In genomic region chr6:42707595-42707994, GRCh38 we compare ENCODE assay signal across 34 cellular contexts. TPM values are rescaled to one million over a fixed set of nuclear protein-coding genes. Genes with fewer than 3 reads are reported as not detected.
"Had no signal": no experiment of that assay in that cellular context is flagged by ENCODE, and none has a peak within 500 bp of the region (broad histone marks: within the 10 kb centered on the region; RNA-seq: fewer than 3 reads in every experiment).

No MANE protein-coding gene starts in this region.

- H3K9me3 Mint-ChIP-seq: activated B cell treated with CpG ODN at 0.5 μM for 24 hours; central memory CD8-positive, alpha-beta T cell; effector memory CD8-positive, alpha-beta T cell had no signal

- H3K4me3 Mint-ChIP-seq: activated B cell treated with CpG ODN at 0.5 μM for 24 hours; activated CD8-positive, alpha-beta T cell treated with anti-CD3 and anti-CD28 coated beads for 36 hours; activated T-cell treated with anti-CD3 and anti-CD28 coated beads, Interleukin-2, amount 50 U/mL, for 4 hours; activated T-helper 1 cell treated with anti-CD3 and anti-CD28 coated beads, Interleukin-12 subunit alpha, Interleukin-12 subunit beta, Interleukin-2, Interleukin-4 antibody, amounts not matched to agents 30 ng/mL and 10 ng/mL and 1 ng/mL, durations not matched to agents 14 hours and 24 hours and 36 hours; central memory CD8-positive, alpha-beta T cell; effector memory CD8-positive, alpha-beta T cell; T-helper 17 cell; T-helper 2 cell treated with Interferon-gamma antibody and Interleukin-4, amounts not matched to agents 5 μg/mL and 100 μg/mL, for 36 hours had no signal

- H3K27me3 Mint-ChIP-seq: activated B cell treated with CpG ODN at 0.5 μM for 24 hours; activated CD8-positive, alpha-beta T cell treated with anti-CD3 and anti-CD28 coated beads for 36 hours; central memory CD8-positive, alpha-beta T cell had no signal

- H3K27ac Mint-ChIP-seq: activated B cell treated with CpG ODN at 0.5 μM for 24 hours; activated CD8-positive, alpha-beta T cell treated with anti-CD3 and anti-CD28 coated beads for 36 hours; activated T-helper 1 cell treated with anti-CD3 and anti-CD28 coated beads, Interleukin-12 subunit alpha, Interleukin-12 subunit beta, Interleukin-2, Interleukin-4 antibody, amounts not matched to agents 30 ng/mL and 10 ng/mL and 1 ng/mL, durations not matched to agents 14 hours and 24 hours and 36 hours; effector memory CD8-positive, alpha-beta T cell; T-helper 17 cell; T-helper 2 cell treated with Interferon-gamma antibody and Interleukin-4, amounts not matched to agents 5 μg/mL and 100 μg/mL, for 36 hours had no signal

- DNase-seq: activated B cell treated with CpG ODN at 0.5 μM for 24 hours; activated CD4-positive, alpha-beta T cell treated with anti-CD3 and anti-CD28 coated beads for 48 hours; activated CD4-positive, alpha-beta T cell treated with anti-CD3 and anti-CD28 coated beads, Interleukin-2, amount 50 U/mL, for 1 hour; activated CD4-positive, alpha-beta T cell treated with anti-CD3 and anti-CD28 coated beads, Interleukin-2, amount 50 U/mL, for 48 hours; activated CD8-positive, alpha-beta memory T cell treated with anti-CD3 and anti-CD28 coated beads for 24 hours; activated CD8-positive, alpha-beta memory T cell treated with anti-CD3 and anti-CD28 coated beads, Interleukin-2, amount 50 U/mL, for 4 hours; activated CD8-positive, alpha-beta T cell treated with anti-CD3 and anti-CD28 coated beads for 36 hours; activated gamma-delta T cell; activated naive CD4-positive, alpha-beta T cell treated with anti-CD3 and anti-CD28 coated beads, Interleukin-2, amount 50 U/mL, for 16 hours; activated naive CD4-positive, alpha-beta T cell treated with Interleukin-2 at 50 U/mL for 16 hours; activated T-cell treated with anti-CD3 and anti-CD28 coated beads for 4 hours; activated T-cell treated with anti-CD3 and anti-CD28 coated beads, Interleukin-2, amount 50 U/mL, for 4 hours; amniotic stem cell; anterior cingulate cortex; brain microvascular endothelial cell; cortex of kidney; dermis blood vessel endothelial cell; effector CD4-positive, alpha-beta T cell; effector memory CD8-positive, alpha-beta T cell; erythroblast; foreskin keratinocyte; gastrocnemius medialis; glutamatergic neuron; heart left ventricle; T-helper 1 cell; T-helper 17 cell; T1000; WERI-Rb-1 had no signal

- ATAC-seq: activated CD4-positive, CD25-positive, alpha-beta regulatory T cell treated with anti-CD3 and anti-CD28 coated beads, Interleukin-2, amount 50 U/mL, for 24 hours; activated CD8-positive, alpha-beta T cell treated with anti-CD3 and anti-CD28 coated beads for 36 hours; activated T-cell treated with anti-CD3 and anti-CD28 coated beads, Interleukin-2, amount 50 U/mL, for 4 hours; effector memory CD8-positive, alpha-beta T cell; foreskin keratinocyte; gastrocnemius medialis; heart left ventricle; T-helper 17 cell had no signal

- H3K4me1 Mint-ChIP-seq: activated B cell treated with CpG ODN at 0.5 μM for 24 hours; central memory CD8-positive, alpha-beta T cell had no signal

RNA-seq across cellular contexts. Expression of gene PRPH2, which starts 14.8 kb away (rescaled TPM):
- total RNA-seq: activated B cell treated with CpG ODN at 0.5 μM for 24 hours; activated CD8-positive, alpha-beta T cell treated with anti-CD3 and anti-CD28 coated beads for 36 hours; activated T-helper 1 cell treated with anti-CD3 and anti-CD28 coated beads, Interleukin-12 subunit alpha, Interleukin-12 subunit beta, Interleukin-2, Interleukin-4 antibody, amounts not matched to agents 30 ng/mL and 10 ng/mL and 1 ng/mL, durations not matched to agents 14 hours and 24 hours and 36 hours; astrocyte; bronchial epithelial cell; foreskin keratinocyte; T-helper 17 cell had no signal
